Comparison of ENCODE assay signal across 1 cellular context in the genomic region with DNA sequence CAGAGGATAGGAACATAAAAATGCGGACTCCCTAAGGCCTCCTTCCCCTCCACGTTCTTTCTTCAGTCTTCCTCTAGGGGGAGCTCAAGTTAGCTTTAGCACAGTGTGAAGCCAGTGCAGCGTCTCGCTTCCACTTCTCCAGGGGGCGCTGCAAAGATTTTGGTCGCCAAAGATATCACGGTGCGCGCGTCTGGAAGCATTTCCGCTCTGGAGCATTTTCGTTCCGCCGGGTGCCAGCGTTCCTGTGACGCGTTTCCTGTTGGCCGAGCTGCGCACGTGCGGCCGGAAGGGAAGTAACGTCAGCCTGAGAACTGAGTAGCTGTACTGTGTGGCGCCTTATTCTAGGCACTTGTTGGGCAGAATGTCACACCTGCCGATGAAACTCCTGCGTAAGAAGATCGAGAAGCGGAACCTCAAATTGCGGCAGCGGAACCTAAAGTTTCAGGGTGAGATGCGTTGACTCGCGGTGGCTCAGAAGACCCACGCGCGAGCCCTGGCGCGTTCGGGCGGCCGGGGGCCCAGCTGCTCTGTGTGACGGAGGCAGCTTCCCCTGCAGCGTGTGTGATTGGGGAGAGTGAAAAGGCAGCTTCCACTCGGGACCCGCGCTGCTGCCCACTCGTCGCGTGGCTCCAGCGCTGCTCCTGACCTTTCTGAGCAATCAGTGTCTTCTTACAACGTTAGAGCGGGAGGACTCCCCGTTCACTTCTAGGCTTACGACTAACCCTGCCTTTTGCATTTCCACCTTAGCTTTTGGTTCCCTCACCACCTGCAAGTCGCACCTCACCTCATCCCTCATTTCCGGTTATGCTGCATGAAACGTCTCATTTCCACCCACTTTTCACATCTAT.
TF ChIP-seq lines count a peak whose summit lies in the region.

DDX18 (plus strand) TSS at position 275 of the 848 bp plus-strand sequence; CDS start at position 362, 87 bp downstream.

TF ChIP-seq in HepG2, 621 proteins besides CTCF, POLR2A, EP300 and RAD21 (continued from another document and continues in another):
- peak in 1 of 2 experiments; percentile 89; a peak in 2 of 4 replicates for TF ChIP-seq ATF4 (CRISPR knock-in tag; IDR thresholded peaks at IDR 0.05)
- TF ChIP-seq ERF (CRISPR knock-in tag; IDR thresholded peaks at IDR 0.05) = peak; percentile 97
- no peak for TF ChIP-seq ZNF101 (CRISPR knock-in tag; IDR thresholded peaks at IDR 0.05; ENCODE audit: borderline replicate concordance, low read depth)
- peak; percentile 92 for TF ChIP-seq ZNF441 (CRISPR knock-in tag; IDR thresholded peaks at IDR 0.05; ENCODE audit: borderline replicate concordance)
- TF ChIP-seq ZNF720 (CRISPR knock-in tag; IDR thresholded peaks at IDR 0.05) = no peak
- TF ChIP-seq SMARCC2 (IDR thresholded peaks at IDR 0.05) = no peak
- TF ChIP-seq ZMYM3 (CRISPR knock-in tag; IDR thresholded peaks at IDR 0.05) = peak; percentile 59
- TF ChIP-seq HNF1B (CRISPR knock-in tag; IDR thresholded peaks at IDR 0.05) = peak; percentile 99
- TF ChIP-seq, protein P1, sequence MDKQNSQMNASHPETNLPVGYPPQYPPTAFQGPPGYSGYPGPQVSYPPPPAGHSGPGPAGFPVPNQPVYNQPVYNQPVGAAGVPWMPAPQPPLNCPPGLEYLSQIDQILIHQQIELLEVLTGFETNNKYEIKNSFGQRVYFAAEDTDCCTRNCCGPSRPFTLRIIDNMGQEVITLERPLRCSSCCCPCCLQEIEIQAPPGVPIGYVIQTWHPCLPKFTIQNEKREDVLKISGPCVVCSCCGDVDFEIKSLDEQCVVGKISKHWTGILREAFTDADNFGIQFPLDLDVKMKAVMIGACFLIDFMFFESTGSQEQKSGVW (CRISPR knock-in tag; IDR thresholded peaks at IDR 0.05; ENCODE audit: borderline replicate concordance) = no peak
- peak; percentile 92 for TF ChIP-seq ELF3 (CRISPR knock-in tag; IDR thresholded peaks at IDR 0.05)
- no peak for TF ChIP-seq ZBTB1 (CRISPR knock-in tag; IDR thresholded peaks at IDR 0.05; ENCODE audit: borderline replicate concordance)
- no peak for TF ChIP-seq ZNF839 (CRISPR knock-in tag; IDR thresholded peaks at IDR 0.05; ENCODE audit: borderline replicate concordance)
- no peak for TF ChIP-seq NCOA1 (CRISPR knock-in tag; IDR thresholded peaks at IDR 0.05)
- TF ChIP-seq RNF219 (CRISPR knock-in tag; IDR thresholded peaks at IDR 0.05) = no peak
- TF ChIP-seq ZBTB25 (CRISPR knock-in tag; IDR thresholded peaks at IDR 0.05) = peak; percentile 94
- TF ChIP-seq, protein P2, sequence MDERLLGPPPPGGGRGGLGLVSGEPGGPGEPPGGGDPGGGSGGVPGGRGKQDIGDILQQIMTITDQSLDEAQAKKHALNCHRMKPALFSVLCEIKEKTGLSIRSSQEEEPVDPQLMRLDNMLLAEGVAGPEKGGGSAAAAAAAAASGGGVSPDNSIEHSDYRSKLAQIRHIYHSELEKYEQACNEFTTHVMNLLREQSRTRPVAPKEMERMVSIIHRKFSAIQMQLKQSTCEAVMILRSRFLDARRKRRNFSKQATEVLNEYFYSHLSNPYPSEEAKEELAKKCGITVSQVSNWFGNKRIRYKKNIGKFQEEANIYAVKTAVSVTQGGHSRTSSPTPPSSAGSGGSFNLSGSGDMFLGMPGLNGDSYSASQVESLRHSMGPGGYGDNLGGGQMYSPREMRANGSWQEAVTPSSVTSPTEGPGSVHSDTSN (CRISPR knock-in tag; IDR thresholded peaks at IDR 0.05) = 0 out of 2 replicates have a peak, but pooled peaks have one; percentile 10
- TF ChIP-seq, protein P3, sequence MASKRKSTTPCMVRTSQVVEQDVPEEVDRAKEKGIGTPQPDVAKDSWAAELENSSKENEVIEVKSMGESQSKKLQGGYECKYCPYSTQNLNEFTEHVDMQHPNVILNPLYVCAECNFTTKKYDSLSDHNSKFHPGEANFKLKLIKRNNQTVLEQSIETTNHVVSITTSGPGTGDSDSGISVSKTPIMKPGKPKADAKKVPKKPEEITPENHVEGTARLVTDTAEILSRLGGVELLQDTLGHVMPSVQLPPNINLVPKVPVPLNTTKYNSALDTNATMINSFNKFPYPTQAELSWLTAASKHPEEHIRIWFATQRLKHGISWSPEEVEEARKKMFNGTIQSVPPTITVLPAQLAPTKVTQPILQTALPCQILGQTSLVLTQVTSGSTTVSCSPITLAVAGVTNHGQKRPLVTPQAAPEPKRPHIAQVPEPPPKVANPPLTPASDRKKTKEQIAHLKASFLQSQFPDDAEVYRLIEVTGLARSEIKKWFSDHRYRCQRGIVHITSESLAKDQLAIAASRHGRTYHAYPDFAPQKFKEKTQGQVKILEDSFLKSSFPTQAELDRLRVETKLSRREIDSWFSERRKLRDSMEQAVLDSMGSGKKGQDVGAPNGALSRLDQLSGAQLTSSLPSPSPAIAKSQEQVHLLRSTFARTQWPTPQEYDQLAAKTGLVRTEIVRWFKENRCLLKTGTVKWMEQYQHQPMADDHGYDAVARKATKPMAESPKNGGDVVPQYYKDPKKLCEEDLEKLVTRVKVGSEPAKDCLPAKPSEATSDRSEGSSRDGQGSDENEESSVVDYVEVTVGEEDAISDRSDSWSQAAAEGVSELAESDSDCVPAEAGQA (IDR thresholded peaks at IDR 0.05; ENCODE audit: low read depth) = peak; percentile 97
- TF ChIP-seq, protein P3 (CRISPR knock-in tag; IDR thresholded peaks at IDR 0.05; ENCODE audit: borderline replicate concordance) = no peak
- TF ChIP-seq TCF12 (IDR thresholded peaks at IDR 0.05) = no peak
- TF ChIP-seq TCF12 (CRISPR knock-in tag; IDR thresholded peaks at IDR 0.05) = peak; percentile 96
- TF ChIP-seq, protein P4, sequence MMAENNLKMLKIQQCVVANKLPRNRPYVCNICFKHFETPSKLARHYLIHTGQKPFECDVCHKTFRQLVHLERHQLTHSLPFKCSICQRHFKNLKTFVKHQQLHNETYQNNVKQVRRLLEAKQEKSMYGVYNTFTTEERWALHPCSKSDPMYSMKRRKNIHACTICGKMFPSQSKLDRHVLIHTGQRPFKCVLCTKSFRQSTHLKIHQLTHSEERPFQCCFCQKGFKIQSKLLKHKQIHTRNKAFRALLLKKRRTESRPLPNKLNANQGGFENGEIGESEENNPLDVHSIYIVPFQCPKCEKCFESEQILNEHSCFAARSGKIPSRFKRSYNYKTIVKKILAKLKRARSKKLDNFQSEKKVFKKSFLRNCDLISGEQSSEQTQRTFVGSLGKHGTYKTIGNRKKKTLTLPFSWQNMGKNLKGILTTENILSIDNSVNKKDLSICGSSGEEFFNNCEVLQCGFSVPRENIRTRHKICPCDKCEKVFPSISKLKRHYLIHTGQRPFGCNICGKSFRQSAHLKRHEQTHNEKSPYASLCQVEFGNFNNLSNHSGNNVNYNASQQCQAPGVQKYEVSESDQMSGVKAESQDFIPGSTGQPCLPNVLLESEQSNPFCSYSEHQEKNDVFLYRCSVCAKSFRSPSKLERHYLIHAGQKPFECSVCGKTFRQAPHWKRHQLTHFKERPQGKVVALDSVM (CRISPR knock-in tag; IDR thresholded peaks at IDR 0.05) = 0 out of 2 replicates have a peak, but pooled peaks have one; percentile 34
